In the genomic region with DNA sequence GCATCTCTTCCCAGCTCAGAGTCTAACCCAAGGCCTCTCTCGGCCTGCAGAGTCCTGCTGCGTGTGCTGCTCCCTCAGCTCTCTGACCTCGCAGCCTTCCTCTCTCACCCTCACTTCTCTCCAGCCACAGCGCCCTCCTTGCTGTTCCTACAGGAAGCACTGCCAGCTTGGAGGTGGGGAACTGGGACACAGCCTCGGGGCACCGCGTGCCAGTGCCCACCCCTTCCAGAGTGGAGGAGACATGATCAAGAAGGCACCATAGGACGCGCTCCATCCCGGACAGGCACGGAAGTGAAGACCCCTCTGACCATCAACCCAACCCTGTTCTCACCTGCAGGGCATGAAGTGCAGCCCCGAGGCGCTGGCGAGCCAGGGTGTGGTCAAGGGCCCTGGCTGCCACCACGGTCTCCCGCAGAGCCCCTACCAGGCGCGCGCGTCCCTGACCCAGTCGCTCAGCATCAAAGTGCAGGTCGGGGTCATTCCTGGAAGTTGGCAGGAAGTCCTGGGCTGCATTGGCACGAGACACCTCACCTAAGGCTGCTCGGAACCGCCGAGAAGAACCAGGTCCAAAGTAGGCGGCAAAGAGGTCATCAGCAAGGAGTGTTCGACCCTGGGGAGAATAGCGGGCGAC, we compare ENCODE assay signal across 16 cellular contexts. TPM values are rescaled to one million over a fixed set of nuclear protein-coding genes. Genes with fewer than 3 reads are reported as not detected.
DNase-seq lines count a peak whose midpoint lies in the region; ATAC-seq, FAIRE-seq and TF ChIP-seq lines count a peak whose summit lies in the region.
"Had no signal": no experiment of that assay in that cellular context is flagged by ENCODE, and none has a peak within 500 bp of the region (broad histone marks: within the 10 kb centered on the region; RNA-seq: fewer than 3 reads in every experiment).

No MANE protein-coding gene starts in this region.

- peaks cover 9% of the 10 kb centered on the region; the same call in 1 of the 2 replicates for H3K36me3 ChIP-seq in RWPE2 (ENCODE audit: low read depth)
- H3K36me3 ChIP-seq in HepG2 (replicated peaks in 1 of 2; ENCODE audit: control insufficient read depth in 1 of 2, insufficient read depth in 2 of 2, low read length in 2 of 2) = peaks cover 13% of the 10 kb centered on the region in 2 experiments; a peak in 4 of 5 replicates

- peak overlapping the region; percentile 28 for H3K4me3 Mint-ChIP-seq in activated naive CD4-positive, alpha-beta T cell treated with anti-CD3 and anti-CD28 coated beads, Interleukin-2, amount 10 ng/mL, durations not matched to agents 7 days and 5 days
- peak overlapping the region; percentile 19 to 76 for H3K4me3 Mint-ChIP-seq in stimulated activated naive B cell treated with anti-CD40 and anti-IgM and Interleukin-4, amounts not matched to agents 10 μg/mL and 1 μg/mL and 100 μg/mL, for 72 hours
- H3K4me3 Mint-ChIP-seq in glutamatergic neuron (ENCODE audit: unreplicated experiment) = no peak overlapping the region
- H3K4me3 Mint-ChIP-seq: GM23338 had no signal

- FAIRE-seq in HepG2 (lab: Jason Lieb, UNC) = no peak

- TF ChIP-seq POLR2A in HepG2 (IDR thresholded peaks at IDR 0.05; ENCODE audit: insufficient read depth in 1 of 2, low read depth in 2 of 2, low read length in 2 of 2) = no peak

- CTCF ChIA-PET in activated naive CD4-positive, alpha-beta T cell treated with anti-CD3 and anti-CD28 coated beads, Interleukin-2, amount 10 ng/mL, durations not matched to agents 7 days and 5 days (lab: Charles Lee) = interaction anchor here (2.4 to 2.5 kb wide), 2 partner anchors 14 to 16 kb away, joined by 11 read pairs; no protein-coding TSS in a partner anchor
- CTCF ChIA-PET in HepG2 (lab: Yijun Ruan, JAX; ENCODE audit: low intra/inter-chr PET ratio, low total read pairs) = no interaction called here

- TF ChIP-seq EP300 in HepG2 (IDR thresholded peaks at IDR 0.05; ENCODE audit: low read depth in 2 of 2, low read length in 2 of 2) (no peak), HepG2 (CRISPR knock-in tag; IDR thresholded peaks at IDR 0.05; ENCODE audit: borderline replicate concordance) (no peak; the same call in 1 of the 2 replicates)

- no peak for TF ChIP-seq RAD21 in HepG2 (CRISPR knock-in tag; IDR thresholded peaks at IDR 0.05)

- H2AFZ ChIP-seq in HepG2 (ENCODE audit: low read length) = no peak overlapping the region
- H2AFZ ChIP-seq: GM23338 had no signal

- peak overlapping the region; percentile 62 for H3K9ac ChIP-seq in HepG2 (ENCODE audit: insufficient read depth, low read depth, low read length)

- H3K4me1 ChIP-seq in RWPE2 (ENCODE audit: insufficient read depth, poor library complexity, severe bottlenecking) (peaks cover 19% of the 10 kb centered on the region), HepG2 (ENCODE audit: insufficient read depth, low read length) (peaks cover 57% of the 10 kb centered on the region)

- H3K36me3 Mint-ChIP-seq in activated naive CD4-positive, alpha-beta T cell treated with anti-CD3 and anti-CD28 coated beads, Interleukin-2, amount 10 ng/mL, durations not matched to agents 7 days and 5 days = peaks cover 17% of the 10 kb centered on the region
- peaks cover 19 to 31% of the 10 kb centered on the region in 2 donors for H3K36me3 Mint-ChIP-seq in stimulated activated naive B cell treated with anti-CD40 and anti-IgM and Interleukin-4, amounts not matched to agents 10 μg/mL and 1 μg/mL and 100 μg/mL, for 72 hours
- H3K36me3 Mint-ChIP-seq in glutamatergic neuron (ENCODE audit: unreplicated experiment) = no peaks in the 10 kb centered on the region

- H3K9me3 Mint-ChIP-seq in activated naive CD4-positive, alpha-beta T cell treated with anti-CD3 and anti-CD28 coated beads, Interleukin-2, amount 10 ng/mL, durations not matched to agents 7 days and 5 days = peaks cover 3% of the 10 kb centered on the region
- no peaks in the 10 kb centered on the region for H3K9me3 Mint-ChIP-seq in stimulated activated naive B cell treated with anti-CD40 and anti-IgM and Interleukin-4, amounts not matched to agents 10 μg/mL and 1 μg/mL and 100 μg/mL, for 72 hours
- H3K9me3 Mint-ChIP-seq in glutamatergic neuron (ENCODE audit: unreplicated experiment) = peaks cover 1% of the 10 kb centered on the region
- H3K9me3 Mint-ChIP-seq: GM23338 had no signal

- peak overlapping the region; percentile 88 for H3K4me2 ChIP-seq in HepG2 (ENCODE audit: low read depth, low read length)
- H3K4me2 ChIP-seq: GM23338 had no signal

- no peaks in the 10 kb centered on the region for H4K20me1 ChIP-seq in HepG2 (ENCODE audit: insufficient read depth, low read length)

- WGBS in HepG2 (ENCODE audit: low lambda C conversion rate) = 41% methylated on average over 20 of the region's 30 CpGs

- H3K79me2 ChIP-seq in HepG2 (ENCODE audit: insufficient read depth, low read length) = no peaks in the 10 kb centered on the region

- peaks cover 5% of the 10 kb centered on the region for H3K27me3 Mint-ChIP-seq in activated naive CD4-positive, alpha-beta T cell treated with anti-CD3 and anti-CD28 coated beads, Interleukin-2, amount 10 ng/mL, durations not matched to agents 7 days and 5 days
- no peaks in the 10 kb centered on the region for H3K27me3 Mint-ChIP-seq in stimulated activated naive B cell treated with anti-CD40 and anti-IgM and Interleukin-4, amounts not matched to agents 10 μg/mL and 1 μg/mL and 100 μg/mL, for 72 hours
- H3K27me3 Mint-ChIP-seq in glutamatergic neuron (ENCODE audit: unreplicated experiment) = no peaks in the 10 kb centered on the region

- H3K27me3 ChIP-seq in RWPE2 (ENCODE audit: insufficient read depth, poor library complexity, severe bottlenecking) = no peaks in the 10 kb centered on the region
- no peaks in the 10 kb centered on the region for H3K27me3 ChIP-seq in HepG2 (ENCODE audit: control insufficient read depth in 1 of 2, insufficient read depth in 2 of 2, low read length in 2 of 2)
- H3K27me3 ChIP-seq: esophagus squamous epithelium, left lung, sigmoid colon, SJSA1, vagina had no signal

- H3K4me3 ChIP-seq in RWPE2 (ENCODE audit: severe bottlenecking) = no peak overlapping the region
- H3K4me3 ChIP-seq in HepG2 (replicated peaks in 1 of 3; ENCODE audit: insufficient read depth in 1 of 3, low read depth in 2 of 3, low read length in 3 of 3) = peak overlapping the region; percentile 35 to 72 (median 45); a peak in 5 of 6 replicates
- H3K4me3 ChIP-seq: GM23338, left lung, sigmoid colon, SJSA1 had no signal

- peak overlapping the region; percentile 73 for H3K27ac ChIP-seq in RWPE2 (ENCODE audit: poor library complexity, severe bottlenecking)
- H3K27ac ChIP-seq in HepG2 (ENCODE audit: extremely low read length, insufficient read depth, low read length) = no peak overlapping the region
- H3K27ac ChIP-seq: sigmoid colon, SJSA1, vagina had no signal

- H3K9me3 ChIP-seq in RWPE2 (ENCODE audit: severe bottlenecking) (no peaks in the 10 kb centered on the region), HepG2 (ENCODE audit: low read length) (no peaks in the 10 kb centered on the region)
- H3K9me3 ChIP-seq: esophagus squamous epithelium, left lung, sigmoid colon, SJSA1, vagina had no signal

- POLR2A ChIA-PET in HepG2 (lab: Yijun Ruan, JAX) = interaction anchor here (1.0 to 9.0 kb wide), 19 partner anchors 8 to 175 kb away, joined by 3 to 279 read pairs (median 6); a partner anchor contains a TSS

- intact Hi-C loops in HepG2 (cut with micrococcal nuclease; ENCODE audit: unreplicated experiment) = loop anchor here (10.0 kb wide), 1 partner anchor 149 kb away; a partner anchor contains a TSS

- ATAC-seq in RWPE2 (ENCODE audit: low read depth) (no peak), HepG2 (peak; percentile 27)
- no peak for ATAC-seq in stimulated activated naive B cell treated with anti-CD40 and anti-IgM and Interleukin-4, amounts not matched to agents 10 μg/mL and 1 μg/mL and 100 μg/mL, for 72 hours (replicated peaks)

- H3K27ac Mint-ChIP-seq in activated naive CD4-positive, alpha-beta T cell treated with anti-CD3 and anti-CD28 coated beads, Interleukin-2, amount 10 ng/mL, durations not matched to agents 7 days and 5 days = no peak overlapping the region
- peak overlapping the region; percentile 96 for H3K27ac Mint-ChIP-seq in stimulated activated naive B cell treated with anti-CD40 and anti-IgM and Interleukin-4, amounts not matched to agents 10 μg/mL and 1 μg/mL and 100 μg/mL, for 72 hours
- no peak overlapping the region for H3K27ac Mint-ChIP-seq in glutamatergic neuron (ENCODE audit: unreplicated experiment)

- in situ Hi-C loops in HepG2 (cut with HindIII; ENCODE audit: extremely low pct_ligation_motif_present, low pct_unique_long_range_greater_than_20kb) = no loop called here

- TF ChIP-seq CTCF in RWPE2 (IDR thresholded peaks at IDR 0.05; ENCODE audit: poor library complexity, severe bottlenecking) = no peak
- TF ChIP-seq CTCF in HepG2 (CRISPR knock-in tag; IDR thresholded peaks at IDR 0.05) = peak; percentile 57
- TF ChIP-seq CTCF in glutamatergic neuron (IDR thresholded peaks at IDR 0.05; ENCODE audit: partially characterized antibody, unreplicated experiment) = no peak

- no TSS peak for BruUV-seq in HepG2 (replicated peaks; lab: Mats Ljungman, UMichigan)

- peaks cover 57% of the 10 kb centered on the region for H3K4me1 Mint-ChIP-seq in activated naive CD4-positive, alpha-beta T cell treated with anti-CD3 and anti-CD28 coated beads, Interleukin-2, amount 10 ng/mL, durations not matched to agents 7 days and 5 days
- peaks cover 29 to 38% of the 10 kb centered on the region in 2 donors for H3K4me1 Mint-ChIP-seq in stimulated activated naive B cell treated with anti-CD40 and anti-IgM and Interleukin-4, amounts not matched to agents 10 μg/mL and 1 μg/mL and 100 μg/mL, for 72 hours
- no peaks in the 10 kb centered on the region for H3K4me1 Mint-ChIP-seq in glutamatergic neuron (ENCODE audit: low read depth, unreplicated experiment)
- H3K4me1 Mint-ChIP-seq: GM23338 had no signal

- DNase-seq in activated naive CD4-positive, alpha-beta T cell treated with anti-CD3 and anti-CD28 coated beads, Interleukin-2, amount 10 ng/mL, durations not matched to agents 7 days and 5 days = no peak
- no peak for DNase-seq in activated naive CD4-positive, alpha-beta T cell treated with Interleukin-2 at 50 U/mL for 16 hours
- DNase-seq in RWPE2 (ENCODE audit: low spot score) (no peak), HepG2 (ENCODE audit: low spot score) (no peak), HuH-7.5 (ENCODE audit: low spot score) (no peak), NCI-H82 (lab: John Stamatoyannopoulos, UW) (no peak), glutamatergic neuron (no peak)
- DNase-seq in stimulated activated naive B cell treated with anti-CD40 and anti-IgM and Interleukin-4, amounts not matched to agents 10 μg/mL and 1 μg/mL and 100 μg/mL, for 72 hours = no peak
- DNase-seq: esophagus squamous epithelium; NCI-H1092 treated with DMSO at 0.1 percent for 48 hours; sigmoid colon; stimulated activated CD4-positive, alpha-beta T cell treated with anti-CD3 and anti-CD28 coated beads, Interleukin-4, amount 100 ng/mL, for 24 hours had no signal

RNA-seq across cellular contexts. Expression of a gene that starts 1.4 kb away (rescaled TPM):
- total RNA-seq in HepG2 (2016; rRNA removed; fragmentation: Illumina TruSeq; extraction: Trizol) (0.79 and 0.86 TPM in 2 replicates), glutamatergic neuron (ENCODE audit: unreplicated experiment) (3.2 TPM)
- 0.26 and 0.61 TPM in 2 replicates for total RNA-seq in HepG2 (2016; cell fraction: cytosol; rRNA removed; fragmentation: Illumina TruSeq; extraction: Trizol; ENCODE audit: low read depth)
- total RNA-seq in HepG2 (2016; cell fraction: insoluble cytoplasmic fraction; rRNA removed; fragmentation: Illumina TruSeq; extraction: Trizol) = 1.00 and 1.6 TPM in 2 replicates
- total RNA-seq in HepG2 (2016; cell fraction: membrane; rRNA removed; fragmentation: Illumina TruSeq; extraction: Trizol) = 1.1 TPM in 2 replicates
- 1.1 and 1.5 TPM in 2 replicates for total RNA-seq in HepG2 (2016; cell fraction: nucleus; rRNA removed; fragmentation: Illumina TruSeq; extraction: Trizol)
- 3.3 and 4.4 TPM in 2 replicates for polyA plus RNA-seq in HepG2 (2011; rRNA removed)
- polyA plus RNA-seq in HepG2 (2011; cell fraction: cytosol; rRNA removed) = 1.2 and 1.4 TPM in 2 replicates
- 14.3 and 22.4 TPM in 2 replicates for polyA plus RNA-seq in HepG2 (2011; cell fraction: nucleus; rRNA removed)
- 4.3 and 5.0 TPM in 2 replicates for polyA plus RNA-seq in HepG2 (2012)
- 0.23 and 0.25 TPM in 2 replicates for polyA plus RNA-seq in HepG2 (2016; cell fraction: cytosol; fragmentation: Illumina TruSeq; extraction: Trizol; ENCODE audit: low read depth)
- polyA plus RNA-seq in HepG2 (2016; cell fraction: insoluble cytoplasmic fraction; fragmentation: Illumina TruSeq; extraction: Trizol; ENCODE audit: low read depth) = 0.87 and 1.4 TPM in 2 replicates
- polyA plus RNA-seq in HepG2 (2016; cell fraction: membrane; fragmentation: Illumina TruSeq; extraction: Trizol; ENCODE audit: low read depth) = 0.29 and 0.52 TPM in 2 replicates
- 2.7 and 3.6 TPM in 2 replicates for polyA plus RNA-seq in HepG2 (2016; cell fraction: nucleus; fragmentation: Illumina TruSeq; extraction: Trizol; ENCODE audit: insufficient read depth, low read depth)
- polyA minus RNA-seq in HepG2 (2011; rRNA and poly(A)+ RNA removed; ENCODE audit: low replicate concordance) = 3.8 and 4.5 TPM in 2 replicates
- 2.0 and 3.0 TPM in 2 replicates for polyA minus RNA-seq in HepG2 (2011; cell fraction: cytosol; rRNA and poly(A)+ RNA removed)
- 3.0 and 9.0 TPM in 2 replicates for polyA minus RNA-seq in HepG2 (2011; cell fraction: nucleus; rRNA and poly(A)+ RNA removed)
- total RNA-seq: SJSA1 had no signal

RNA-seq across cellular contexts. Expression of a gene that starts 13.3 kb away (rescaled TPM):
- total RNA-seq in HepG2 (2016; rRNA removed; fragmentation: Illumina TruSeq; extraction: Trizol) (0.56 and 2.5 TPM in 2 replicates), glutamatergic neuron (ENCODE audit: unreplicated experiment) (3.7 TPM)
- 2.3 TPM in 2 replicates for total RNA-seq in HepG2 (2016; cell fraction: cytosol; rRNA removed; fragmentation: Illumina TruSeq; extraction: Trizol; ENCODE audit: low read depth)
- total RNA-seq in HepG2 (2016; cell fraction: insoluble cytoplasmic fraction; rRNA removed; fragmentation: Illumina TruSeq; extraction: Trizol) = 0.51 and 2.0 TPM in 2 replicates
- total RNA-seq in HepG2 (2016; cell fraction: membrane; rRNA removed; fragmentation: Illumina TruSeq; extraction: Trizol) = 0.90 and 0.96 TPM in 2 replicates
- 2.3 and 5.6 TPM in 2 replicates for total RNA-seq in HepG2 (2016; cell fraction: nucleus; rRNA removed; fragmentation: Illumina TruSeq; extraction: Trizol)
- 3.9 and 5.3 TPM in 2 replicates for polyA plus RNA-seq in HepG2 (2011; rRNA removed)
- 0.92 and 1.1 TPM in 2 replicates for polyA plus RNA-seq in HepG2 (2011; cell fraction: cytosol; rRNA removed)
- 49.5 and 69.8 TPM in 2 replicates for polyA plus RNA-seq in HepG2 (2011; cell fraction: nucleus; rRNA removed)
- polyA plus RNA-seq in HepG2 (2012) = 4.7 and 9.1 TPM in 2 replicates
- polyA plus RNA-seq in HepG2 (2016; cell fraction: cytosol; fragmentation: Illumina TruSeq; extraction: Trizol; ENCODE audit: low read depth) = 0.23 and 0.59 TPM in 2 replicates
- polyA plus RNA-seq in HepG2 (2016; cell fraction: insoluble cytoplasmic fraction; fragmentation: Illumina TruSeq; extraction: Trizol; ENCODE audit: low read depth) = 0.53 and 0.99 TPM in 2 replicates
- polyA plus RNA-seq in HepG2 (2016; cell fraction: membrane; fragmentation: Illumina TruSeq; extraction: Trizol; ENCODE audit: low read depth) = 0.41 and 0.44 TPM in 2 replicates
- 12.4 and 21.2 TPM in 2 replicates for polyA plus RNA-seq in HepG2 (2016; cell fraction: nucleus; fragmentation: Illumina TruSeq; extraction: Trizol; ENCODE audit: insufficient read depth, low read depth)
- polyA minus RNA-seq in HepG2 (2011; rRNA and poly(A)+ RNA removed; ENCODE audit: low replicate concordance) = not detected in 2 replicates
- polyA minus RNA-seq in HepG2 (2011; cell fraction: cytosol; rRNA and poly(A)+ RNA removed) = not detected in 2 replicates
- 5.4 and 6.5 TPM in 2 replicates for polyA minus RNA-seq in HepG2 (2011; cell fraction: nucleus; rRNA and poly(A)+ RNA removed)
- total RNA-seq: vagina had no signal

RNA-seq across cellular contexts. Expression of a gene that starts 19.8 kb away (rescaled TPM):
- 56.1 and 59.2 TPM in 2 replicates for total RNA-seq in HepG2 (2016; rRNA removed; fragmentation: Illumina TruSeq; extraction: Trizol)
- total RNA-seq in HepG2 (2016; cell fraction: cytosol; rRNA removed; fragmentation: Illumina TruSeq; extraction: Trizol; ENCODE audit: low read depth) = 36.5 and 36.9 TPM in 2 replicates
- total RNA-seq in HepG2 (2016; cell fraction: insoluble cytoplasmic fraction; rRNA removed; fragmentation: Illumina TruSeq; extraction: Trizol) = 50.7 and 55.3 TPM in 2 replicates
- total RNA-seq in HepG2 (2016; cell fraction: membrane; rRNA removed; fragmentation: Illumina TruSeq; extraction: Trizol) = 27.2 and 29.5 TPM in 2 replicates
- 86.8 and 97.8 TPM in 2 replicates for total RNA-seq in HepG2 (2016; cell fraction: nucleus; rRNA removed; fragmentation: Illumina TruSeq; extraction: Trizol)
- 14.7 and 19.9 TPM in 2 replicates for polyA plus RNA-seq in HepG2 (2011; rRNA removed)
- 9.3 and 11.8 TPM in 2 replicates for polyA plus RNA-seq in HepG2 (2011; cell fraction: cytosol; rRNA removed)
- polyA plus RNA-seq in HepG2 (2011; cell fraction: nucleus; rRNA removed) = 168 and 186 TPM in 2 replicates
- 66.0 and 85.3 TPM in 2 replicates for polyA plus RNA-seq in HepG2 (2012)
- 13.0 and 13.1 TPM in 2 replicates for polyA plus RNA-seq in HepG2 (2016; cell fraction: cytosol; fragmentation: Illumina TruSeq; extraction: Trizol; ENCODE audit: low read depth)
- polyA plus RNA-seq in HepG2 (2016; cell fraction: insoluble cytoplasmic fraction; fragmentation: Illumina TruSeq; extraction: Trizol; ENCODE audit: low read depth) = 49.9 and 74.0 TPM in 2 replicates
- polyA plus RNA-seq in HepG2 (2016; cell fraction: membrane; fragmentation: Illumina TruSeq; extraction: Trizol; ENCODE audit: low read depth) = 19.6 and 25.4 TPM in 2 replicates
- polyA plus RNA-seq in HepG2 (2016; cell fraction: nucleus; fragmentation: Illumina TruSeq; extraction: Trizol; ENCODE audit: insufficient read depth, low read depth) = 221 and 231 TPM in 2 replicates
- 58.3 and 63.6 TPM in 2 replicates for polyA minus RNA-seq in HepG2 (2011; rRNA and poly(A)+ RNA removed; ENCODE audit: low replicate concordance)
- polyA minus RNA-seq in HepG2 (2011; cell fraction: cytosol; rRNA and poly(A)+ RNA removed) = 37.6 and 39.2 TPM in 2 replicates
- 34.9 and 47.5 TPM in 2 replicates for polyA minus RNA-seq in HepG2 (2011; cell fraction: nucleus; rRNA and poly(A)+ RNA removed)
- 204 TPM for total RNA-seq in glutamatergic neuron (ENCODE audit: unreplicated experiment)

RNA-seq across cellular contexts. Expression of a gene that starts 31.0 kb away (rescaled TPM):
- 90.5 and 93.7 TPM in 2 replicates for total RNA-seq in HepG2 (2016; rRNA removed; fragmentation: Illumina TruSeq; extraction: Trizol)
- 84.8 and 113 TPM in 2 replicates for total RNA-seq in HepG2 (2016; cell fraction: cytosol; rRNA removed; fragmentation: Illumina TruSeq; extraction: Trizol; ENCODE audit: low read depth)
- 85.1 and 91.1 TPM in 2 replicates for total RNA-seq in HepG2 (2016; cell fraction: insoluble cytoplasmic fraction; rRNA removed; fragmentation: Illumina TruSeq; extraction: Trizol)
- 109 and 138 TPM in 2 replicates for total RNA-seq in HepG2 (2016; cell fraction: membrane; rRNA removed; fragmentation: Illumina TruSeq; extraction: Trizol)
- total RNA-seq in HepG2 (2016; cell fraction: nucleus; rRNA removed; fragmentation: Illumina TruSeq; extraction: Trizol) = 34.2 and 38.1 TPM in 2 replicates
- 64.7 and 69.4 TPM in 2 replicates for polyA plus RNA-seq in HepG2 (2011; rRNA removed)
- 89.7 and 101 TPM in 2 replicates for polyA plus RNA-seq in HepG2 (2011; cell fraction: cytosol; rRNA removed)
- polyA plus RNA-seq in HepG2 (2011; cell fraction: nucleus; rRNA removed) = 34.2 and 36.0 TPM in 2 replicates
- polyA plus RNA-seq in HepG2 (2012) = 71.2 and 86.4 TPM in 2 replicates
- 98.5 and 146 TPM in 2 replicates for polyA plus RNA-seq in HepG2 (2016; cell fraction: cytosol; fragmentation: Illumina TruSeq; extraction: Trizol; ENCODE audit: low read depth)
- 103 and 104 TPM in 2 replicates for polyA plus RNA-seq in HepG2 (2016; cell fraction: insoluble cytoplasmic fraction; fragmentation: Illumina TruSeq; extraction: Trizol; ENCODE audit: low read depth)
- 107 and 140 TPM in 2 replicates for polyA plus RNA-seq in HepG2 (2016; cell fraction: membrane; fragmentation: Illumina TruSeq; extraction: Trizol; ENCODE audit: low read depth)
- polyA plus RNA-seq in HepG2 (2016; cell fraction: nucleus; fragmentation: Illumina TruSeq; extraction: Trizol; ENCODE audit: insufficient read depth, low read depth) = 61.6 and 67.5 TPM in 2 replicates
- 56.3 and 77.2 TPM in 2 replicates for polyA minus RNA-seq in HepG2 (2011; rRNA and poly(A)+ RNA removed; ENCODE audit: low replicate concordance)
- 44.2 and 47.4 TPM in 2 replicates for polyA minus RNA-seq in HepG2 (2011; cell fraction: cytosol; rRNA and poly(A)+ RNA removed)
- 7.2 and 10.2 TPM in 2 replicates for polyA minus RNA-seq in HepG2 (2011; cell fraction: nucleus; rRNA and poly(A)+ RNA removed)
- 68.2 TPM for total RNA-seq in glutamatergic neuron (ENCODE audit: unreplicated experiment)

RNA-seq across cellular contexts. Expression of a gene that starts 35.9 kb away (rescaled TPM):
- total RNA-seq in HepG2 (2016; rRNA removed; fragmentation: Illumina TruSeq; extraction: Trizol) (2.5 and 10.2 TPM in 2 replicates), glutamatergic neuron (ENCODE audit: unreplicated experiment) (25.7 TPM)
- total RNA-seq in HepG2 (2016; cell fraction: cytosol; rRNA removed; fragmentation: Illumina TruSeq; extraction: Trizol; ENCODE audit: low read depth) = 6.2 and 9.7 TPM in 2 replicates
- total RNA-seq in HepG2 (2016; cell fraction: insoluble cytoplasmic fraction; rRNA removed; fragmentation: Illumina TruSeq; extraction: Trizol) = 3.6 and 10.0 TPM in 2 replicates
- 3.8 and 4.3 TPM in 2 replicates for total RNA-seq in HepG2 (2016; cell fraction: membrane; rRNA removed; fragmentation: Illumina TruSeq; extraction: Trizol)
- 23.2 and 28.8 TPM in 2 replicates for total RNA-seq in HepG2 (2016; cell fraction: nucleus; rRNA removed; fragmentation: Illumina TruSeq; extraction: Trizol)
- polyA plus RNA-seq in HepG2 (2011; rRNA removed) = 28.3 and 38.7 TPM in 2 replicates
- polyA plus RNA-seq in HepG2 (2011; cell fraction: cytosol; rRNA removed) = 6.2 and 7.0 TPM in 2 replicates
- polyA plus RNA-seq in HepG2 (2011; cell fraction: nucleus; rRNA removed) = 221 and 280 TPM in 2 replicates
- polyA plus RNA-seq in HepG2 (2012) = 18.8 and 19.5 TPM in 2 replicates
- 0.90 and 1.3 TPM in 2 replicates for polyA plus RNA-seq in HepG2 (2016; cell fraction: cytosol; fragmentation: Illumina TruSeq; extraction: Trizol; ENCODE audit: low read depth)
- 2.9 and 3.2 TPM in 2 replicates for polyA plus RNA-seq in HepG2 (2016; cell fraction: insoluble cytoplasmic fraction; fragmentation: Illumina TruSeq; extraction: Trizol; ENCODE audit: low read depth)
- polyA plus RNA-seq in HepG2 (2016; cell fraction: membrane; fragmentation: Illumina TruSeq; extraction: Trizol; ENCODE audit: low read depth) = 1.5 and 2.2 TPM in 2 replicates
- 76.6 and 77.9 TPM in 2 replicates for polyA plus RNA-seq in HepG2 (2016; cell fraction: nucleus; fragmentation: Illumina TruSeq; extraction: Trizol; ENCODE audit: insufficient read depth, low read depth)
- 32.0 and 34.5 TPM in 2 replicates for polyA minus RNA-seq in HepG2 (2011; rRNA and poly(A)+ RNA removed; ENCODE audit: low replicate concordance)
- polyA minus RNA-seq in HepG2 (2011; cell fraction: cytosol; rRNA and poly(A)+ RNA removed) = 3.9 and 5.5 TPM in 2 replicates
- polyA minus RNA-seq in HepG2 (2011; cell fraction: nucleus; rRNA and poly(A)+ RNA removed) = 84.3 and 91.3 TPM in 2 replicates
